ENCODE assay signal across 21 cellular contexts in genomic region chr7:93758621-93759020, GRCh38.
DNase-seq lines count a peak whose midpoint lies in the region; ATAC-seq, FAIRE-seq and TF ChIP-seq lines count a peak whose summit lies in the region.
"Had no signal": no experiment of that assay in that cellular context is flagged by ENCODE, and none has a peak within 500 bp of the region (broad histone marks: within the 10 kb centered on the region; RNA-seq: fewer than 3 reads in every experiment).

No MANE protein-coding gene starts in this region.

- DNase-seq in A549 (ENCODE audit: low read depth in 1 of 2, low spot score in 1 of 2) (no peak), RCC 7860 (ENCODE audit: low spot score) (peak; percentile 39), kidney glomerular epithelial cell (lab: John Stamatoyannopoulos, UW) (peak; percentile 47), mesenchymal stem cell (no peak), anterior cingulate cortex (lab: John Stamatoyannopoulos, UW) (no peak), NCI-H1417 treated with DMSO at 0.1 percent for 48 hours (lab: John Stamatoyannopoulos, UW) (no peak), gastrocnemius medialis (no peak)
- no peak for DNase-seq in stimulated activated CD4-positive, alpha-beta T cell treated with anti-CD3 and anti-CD28 coated beads, Interleukin-12 subunit alpha, Interleukin-12 subunit beta, amount 100 ng/mL, for 4 hours
- DNase-seq: C1 segment of cervical spinal cord; CD4-positive, alpha-beta memory T cell; COR-L47; DMS153; DND-41; HFFc6 had no signal

- H3K27ac ChIP-seq in A549 (no peak overlapping the region), mesenchymal stem cell (ENCODE audit: low read length, poor library complexity, severe bottlenecking) (peak overlapping the region; percentile 89), gastrocnemius medialis (no peak overlapping the region)
- H3K27ac ChIP-seq: 22Rv1 had no signal

- no peak overlapping the region for H2AK5ac ChIP-seq in mesenchymal stem cell (ENCODE audit: low read length, severe bottlenecking)

- H3K4me1 ChIP-seq in A549: peaks cover 23% of the 10 kb centered on the region
- peaks cover 2% of the 10 kb centered on the region for H3K4me1 ChIP-seq in mesenchymal stem cell (ENCODE audit: control insufficient read depth, insufficient read depth, low read depth, low read length)
- no peaks in the 10 kb centered on the region for H3K4me1 ChIP-seq in gastrocnemius medialis
- H3K4me1 ChIP-seq: HAP-1 had no signal

- intact Hi-C loops in gastrocnemius medialis (cut with DNase I; ENCODE audit: low total_unique reads): no loop called here

- H2BK120ac ChIP-seq in mesenchymal stem cell (ENCODE audit: low read depth, low read length): no peak overlapping the region

- in situ Hi-C loops in gastrocnemius medialis (cut with MboI; ENCODE audit: low sequenced_read_pairs in 4 of 4): no loop called here

- no peak for FAIRE-seq in A549 (lab: Jason Lieb, UNC)
- peak; percentile 96 for FAIRE-seq in RCC 7860 (lab: Jason Lieb, UNC)
- FAIRE-seq: A204.1, G401.6, GM12892, GM19239 had no signal

- CTCF ChIA-PET in A549 (lab: Yijun Ruan, JAX): no interaction called here

- no peaks in the 10 kb centered on the region for H3K36me3 ChIP-seq in mesenchymal stem cell (ENCODE audit: control insufficient read depth in 1 of 2, insufficient read depth in 2 of 2, low read depth in 1 of 2, low read length in 2 of 2)
- no peaks in the 10 kb centered on the region for H3K36me3 ChIP-seq in gastrocnemius medialis
- H3K36me3 ChIP-seq: HAP-1 had no signal

- no peak overlapping the region for H2BK12ac ChIP-seq in mesenchymal stem cell (ENCODE audit: low read length in 2 of 2)

- no peak for TF ChIP-seq CTCF in A549 (IDR thresholded peaks at IDR 0.05)
- TF ChIP-seq CTCF in gastrocnemius medialis (IDR thresholded peaks at IDR 0.05 in 4 of 5, conservative IDR thresholded peaks at IDR 0.05 in 1 of 5): no peak

- H2BK15ac ChIP-seq in mesenchymal stem cell (ENCODE audit: low read depth, poor library complexity, severe bottlenecking): no peak overlapping the region

- no peak overlapping the region for H3K18ac ChIP-seq in mesenchymal stem cell (ENCODE audit: low read depth in 1 of 2, low read length in 2 of 2)

- H3K23ac ChIP-seq in mesenchymal stem cell (ENCODE audit: low read length in 2 of 2): no peak overlapping the region

- TF ChIP-seq EP300 in A549 (IDR thresholded peaks at IDR 0.05): no peak

- H2BK5ac ChIP-seq in mesenchymal stem cell (ENCODE audit: low read depth, low read length, poor library complexity, severe bottlenecking): no peak overlapping the region

- H3K9me3 ChIP-seq in A549: no peaks in the 10 kb centered on the region
- no peaks in the 10 kb centered on the region for H3K9me3 ChIP-seq in mesenchymal stem cell (ENCODE audit: control insufficient read depth, low read length)
- no peaks in the 10 kb centered on the region for H3K9me3 ChIP-seq in gastrocnemius medialis
- H3K9me3 ChIP-seq: HAP-1 had no signal

- TF ChIP-seq POLR2A in A549 (IDR thresholded peaks at IDR 0.05; ENCODE audit: low read length) (no peak), gastrocnemius medialis (IDR thresholded peaks at IDR 0.05) (no peak)

- POLR2A ChIA-PET in A549 (lab: Yijun Ruan, JAX): no interaction called here

- H2AFZ ChIP-seq in mesenchymal stem cell (ENCODE audit: low read depth, low read length): no peak overlapping the region
- H2AFZ ChIP-seq: GM23338 had no signal

- H4K91ac ChIP-seq in mesenchymal stem cell (ENCODE audit: low read length): no peak overlapping the region

- no peaks in the 10 kb centered on the region for H3K79me1 ChIP-seq in mesenchymal stem cell (replicated peaks; ENCODE audit: low read length, poor library complexity, severe bottlenecking)

- no peak overlapping the region for H3K4me3 ChIP-seq in A549
- H3K4me3 ChIP-seq in mesenchymal stem cell (ENCODE audit: insufficient read depth in 1 of 2, low read depth in 1 of 2, low read length in 2 of 2): no peak overlapping the region
- no peak overlapping the region for H3K4me3 ChIP-seq in gastrocnemius medialis
- H3K4me3 ChIP-seq: GM23338, HAP-1 had no signal

- H3K4ac ChIP-seq in mesenchymal stem cell (ENCODE audit: low read depth in 1 of 2, low read length in 2 of 2): no peak overlapping the region

- H4K8ac ChIP-seq in mesenchymal stem cell (ENCODE audit: low read length): no peak overlapping the region

- no peak for TF ChIP-seq RAD21 in A549 (conservative IDR thresholded peaks at IDR 0.05 in 1 of 2, IDR thresholded peaks at IDR 0.05 in 1 of 2)

- H3K14ac ChIP-seq in mesenchymal stem cell (ENCODE audit: low read length in 2 of 2): no peak overlapping the region

- H3K4me2 ChIP-seq in A549 (peak overlapping the region; percentile 61), mesenchymal stem cell (ENCODE audit: low read length, poor library complexity, severe bottlenecking) (no peak overlapping the region)
- H3K4me2 ChIP-seq: GM23338 had no signal

- H3K27me3 ChIP-seq in mesenchymal stem cell (ENCODE audit: control insufficient read depth in 1 of 2, insufficient read depth in 1 of 2, low read length in 2 of 2): no peaks in the 10 kb centered on the region
- H3K27me3 ChIP-seq in gastrocnemius medialis: no peaks in the 10 kb centered on the region

- no peak overlapping the region for H3K9ac ChIP-seq in mesenchymal stem cell (ENCODE audit: low read length)

- ATAC-seq in A549: no peak
- ATAC-seq in gastrocnemius medialis: no peak
- ATAC-seq: GM23338 had no signal

TF ChIP-seq in A549, 52 proteins besides CTCF, POLR2A, EP300 and RAD21:
- no peak for TF ChIP-seq RFX5 (IDR thresholded peaks at IDR 0.05)
- TF ChIP-seq ZC3H11A (IDR thresholded peaks at IDR 0.05): no peak
- no peak for TF ChIP-seq JUN (IDR thresholded peaks at IDR 0.05)
- no peak for TF ChIP-seq MYC (IDR thresholded peaks at IDR 0.05; ENCODE audit: borderline replicate concordance, low read length)
- no peak for TF ChIP-seq HDAC2 (IDR thresholded peaks at IDR 0.05)
- no peak for TF ChIP-seq SREBF2 (IDR thresholded peaks at IDR 0.05)
- no peak for TF ChIP-seq ATOH8 (CRISPR knock-in tag; IDR thresholded peaks at IDR 0.05; ENCODE audit: low read depth)

Comparison
In these comparisons a context has a peak if more than half of its experiments do, and no peak if none do; other contexts are left out.
1. DNase-seq: peak in RCC 7860 (single experiment) and kidney glomerular epithelial cell (single experiment); none in A549 (0 of 2), mesenchymal stem cell (single experiment), anterior cingulate cortex (0 of 58), NCI-H1417 treated with DMSO at 0.1 percent for 48 hours (single experiment), stimulated activated CD4-positive, alpha-beta T cell treated with anti-CD3 and anti-CD28 coated beads, Interleukin-12 subunit alpha, Interleukin-12 subunit beta, amount 100 ng/mL, for 4 hours (single experiment) and gastrocnemius medialis (0 of 2).